In the genomic region with DNA sequence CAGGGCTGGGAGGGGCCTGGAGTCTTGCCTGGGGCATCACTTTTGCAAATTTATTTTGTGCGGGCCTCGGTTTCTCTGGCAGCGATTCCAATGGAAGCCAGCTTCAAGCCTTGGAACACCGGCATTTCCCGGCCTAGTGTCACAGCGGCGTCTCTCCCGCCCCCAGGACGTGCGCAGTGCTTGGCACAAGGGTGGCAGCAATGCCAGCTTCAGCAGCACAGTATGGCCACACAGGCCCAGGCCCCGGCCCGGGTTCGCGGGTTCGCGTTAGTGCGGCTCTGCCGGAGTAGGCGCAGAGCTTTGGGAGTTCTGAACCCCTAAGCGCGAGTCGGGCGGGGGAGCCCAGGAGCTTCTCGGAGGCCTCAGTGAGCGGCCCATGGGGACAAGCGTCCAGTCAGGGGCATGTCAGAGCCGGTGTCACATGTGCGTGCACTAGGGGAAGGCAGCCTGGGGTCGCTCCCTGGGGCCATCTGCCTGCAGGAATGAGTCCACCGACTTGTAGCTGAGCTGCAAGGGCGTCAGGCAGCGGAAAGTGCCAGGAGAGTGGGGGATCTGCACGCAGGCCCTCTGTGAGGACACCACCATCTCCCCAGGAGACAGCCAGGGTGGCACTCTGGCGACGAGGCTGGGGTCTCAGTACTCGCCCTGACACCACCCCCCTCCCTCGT, we compare ENCODE assay signal across 1 cellular context.
TF ChIP-seq lines count a peak whose summit lies in the region.

No MANE protein-coding gene starts in this region.

TF ChIP-seq in endothelial cell of umbilical vein, 7 proteins besides CTCF, POLR2A, EP300 and RAD21:
- TF ChIP-seq EZH2 (IDR thresholded peaks at IDR 0.05; ENCODE audit: borderline replicate concordance, low read depth, low read length, severe bottlenecking), result peak; percentile 58
